ENCODE assay signal across 8 cellular contexts in the genomic region with DNA sequence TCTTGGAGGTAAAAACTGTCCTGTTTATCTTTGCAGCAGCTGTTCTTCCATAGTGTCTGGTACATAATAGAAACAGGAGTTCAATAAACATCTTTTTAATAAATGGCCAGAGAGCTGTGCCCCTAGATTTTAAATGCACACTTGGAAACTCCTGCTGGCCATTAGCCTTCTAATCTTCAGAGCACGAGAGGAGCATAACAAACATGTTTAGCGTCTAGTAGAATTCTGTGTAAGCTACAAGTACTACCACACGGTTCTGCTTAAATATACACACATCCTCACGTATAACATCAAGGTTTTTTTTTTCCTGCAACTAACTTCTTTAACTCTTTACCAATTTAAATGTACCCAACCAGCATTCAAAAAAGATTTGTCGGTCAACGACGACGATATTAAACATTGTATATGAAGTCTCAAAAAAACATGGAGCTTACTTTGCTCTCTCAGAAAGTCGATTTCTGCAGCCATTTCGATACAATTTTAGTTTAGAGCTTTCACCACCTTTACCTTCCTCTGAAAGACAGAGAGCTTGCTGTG. TPM values are rescaled to one million over a fixed set of nuclear protein-coding genes. Genes with fewer than 3 reads are reported as not detected.
A peak's percentile ranks its signal among the peaks of the same experiment; 100 is the strongest.
DNase-seq lines count a peak whose midpoint lies in the region; ATAC-seq and TF ChIP-seq lines count a peak whose summit lies in the region.

No MANE protein-coding gene starts in this region.

- no peak for TF ChIP-seq POLR2A in breast epithelium (IDR thresholded peaks at IDR 0.05)
- no peak for TF ChIP-seq POLR2A in right lobe of liver (IDR thresholded peaks at IDR 0.05)

- H3K27ac ChIP-seq in cardiac muscle cell (peak overlapping the region; percentile 95), breast epithelium (peak overlapping the region; percentile 95 to 98), right lobe of liver (peak overlapping the region; percentile 90 to 92 (median 90)), aorta (ENCODE audit: low read depth in 1 of 2, low read length in 2 of 2) (peak overlapping the region; percentile 23 to 97)

- DNase-seq in cardiac muscle cell (ENCODE audit: low read depth in 1 of 2, low spot score in 1 of 2) (peak; percentile 19 to 29), cardiac septum (ENCODE audit: low spot score) (no peak), breast epithelium (ENCODE audit: low spot score in 2 of 2) (no peak), right lobe of liver (no peak), aorta (no peak)
- no peak for DNase-seq in stimulated activated CD4-positive, alpha-beta T cell treated with anti-CD3 and anti-CD28 coated beads, Interleukin-4, amount 100 ng/mL, for 1 hour

- intact Hi-C loops in cardiac septum (cut with DNase I) = loop anchor here (5.0 kb wide), 2 partner anchors 230 to 280 kb away; no protein-coding TSS in a partner anchor
- intact Hi-C loops in breast epithelium (cut with DNase I; ENCODE audit: low total_unique reads) = no loop called here
- intact Hi-C loops in right lobe of liver (cut with DNase I) = no loop called here
- intact Hi-C loops in aorta (cut with DNase I) = loop anchor here in 1 of 2 donors (5.0 kb wide), 1 partner anchor 805 kb away; a partner anchor contains a TSS

- ATAC-seq in right lobe of liver (no peak), aorta (ENCODE audit: low FRiP score) (peak; percentile 42), GM18868 (IDR thresholded peaks at IDR 0.05; ENCODE audit: unreplicated experiment) (no peak), GM21360 (IDR thresholded peaks at IDR 0.05; ENCODE audit: unreplicated experiment) (no peak)

- H3K9me3 ChIP-seq in cardiac muscle cell (ENCODE audit: low read depth) (no peaks in the 10 kb centered on the region), breast epithelium (no peaks in the 10 kb centered on the region), right lobe of liver (no peaks in the 10 kb centered on the region), aorta (ENCODE audit: control insufficient read depth, low read length) (no peaks in the 10 kb centered on the region)

- H3K36me3 ChIP-seq in cardiac muscle cell = no peaks in the 10 kb centered on the region
- H3K36me3 ChIP-seq in breast epithelium = no peaks in the 10 kb centered on the region
- H3K36me3 ChIP-seq in right lobe of liver = no peaks in the 10 kb centered on the region
- no peaks in the 10 kb centered on the region for H3K36me3 ChIP-seq in aorta (ENCODE audit: control insufficient read depth in 1 of 2, insufficient read depth in 2 of 2, low read length in 1 of 2)

- H3K27me3 ChIP-seq in cardiac muscle cell = no peaks in the 10 kb centered on the region
- H3K27me3 ChIP-seq in breast epithelium = no peaks in the 10 kb centered on the region
- no peaks in the 10 kb centered on the region for H3K27me3 ChIP-seq in right lobe of liver
- H3K27me3 ChIP-seq in aorta (ENCODE audit: control insufficient read depth in 1 of 2, insufficient read depth in 2 of 2, low read length in 1 of 2) = no peaks in the 10 kb centered on the region

- TF ChIP-seq CTCF in cardiac muscle cell (IDR thresholded peaks at IDR 0.05; ENCODE audit: low read depth, low read length) (no peak), breast epithelium (IDR thresholded peaks at IDR 0.05) (no peak), right lobe of liver (IDR thresholded peaks at IDR 0.05) (no peak)

- H3K4me1 ChIP-seq in cardiac muscle cell (ENCODE audit: low read depth) = peaks cover 8% of the 10 kb centered on the region
- peaks cover 0 to 4% of the 10 kb centered on the region in 2 donors for H3K4me1 ChIP-seq in breast epithelium
- peaks cover 0 to 4% (median 0%) of the 10 kb centered on the region in 4 donors for H3K4me1 ChIP-seq in right lobe of liver
- H3K4me1 ChIP-seq in aorta (ENCODE audit: control insufficient read depth in 1 of 2, insufficient read depth in 2 of 2, low read length in 2 of 2) = peaks cover 0 to 3% of the 10 kb centered on the region in 2 donors

- WGBS in right lobe of liver (ENCODE audit: insufficient coverage, low coverage, low lambda C conversion rate, missing lambda C conversion rate) = 0% methylated on average over 10 of the region's 10 CpGs
- WGBS in aorta, 2 donors = 0 to 1% methylated on average over 10 of the region's 10 CpGs

- H3K4me3 ChIP-seq in cardiac muscle cell (peak overlapping the region; percentile 62), breast epithelium (peak overlapping the region; percentile 67 to 98 (median 79)), right lobe of liver (peak overlapping the region; percentile 67 to 83 (median 75)), aorta (ENCODE audit: low read length in 2 of 2) (peak overlapping the region; percentile 74 to 93)

RNA-seq across cellular contexts. Expression of a gene that starts 0.6 kb away (rescaled TPM):
- total RNA-seq in cardiac muscle cell (3.5 and 13.9 TPM in 2 replicates), cardiac septum (9.6 TPM), breast epithelium (10 to 100 TPM; 11.5 to 23.6 (median 18.7) TPM), right lobe of liver (1 to 10 TPM; 2.3 to 5.3 (median 3.7) TPM), aorta (10 to 100 TPM; 16.1 to 19.8 TPM)
- polyA plus RNA-seq in cardiac muscle cell (5.7 and 14.9 TPM in 2 replicates), aorta (1 to 10 TPM; 3.1 to 3.6 TPM)

RNA-seq across cellular contexts. Expression of a gene that starts 3.2 kb away (rescaled TPM):
- total RNA-seq in cardiac muscle cell (3.7 and 6.1 TPM in 2 replicates), cardiac septum (5.7 TPM), breast epithelium (10 to 100 TPM; 11.1 to 29.3 (median 12.0) TPM), right lobe of liver (1 to 10 TPM; 3.4 to 9.0 (median 4.2) TPM), aorta (10 to 100 TPM in 1 of 2 donors, 1 to 10 TPM in 1; 8.4 to 12.3 TPM)
- polyA plus RNA-seq in cardiac muscle cell (6.4 and 7.5 TPM in 2 replicates), aorta (10 to 100 TPM in 1 of 2 donors, 1 to 10 TPM in 1; 7.2 to 15.7 TPM)

Comparison
In these comparisons a context has a peak if more than half of its experiments do, and no peak if none do; other contexts are left out.
1. DNase-seq: peak in cardiac muscle cell (2 of 2); none in cardiac septum (single experiment), breast epithelium (0 of 2), right lobe of liver (0 of 3), aorta (0 of 2) and stimulated activated CD4-positive, alpha-beta T cell treated with anti-CD3 and anti-CD28 coated beads, Interleukin-4, amount 100 ng/mL, for 1 hour (single experiment).
2. Peak in every context shown above with its lines, with median percentiles within 50 percentile points of each other: H3K27ac ChIP-seq and H3K4me3 ChIP-seq.